In the genomic region with DNA sequence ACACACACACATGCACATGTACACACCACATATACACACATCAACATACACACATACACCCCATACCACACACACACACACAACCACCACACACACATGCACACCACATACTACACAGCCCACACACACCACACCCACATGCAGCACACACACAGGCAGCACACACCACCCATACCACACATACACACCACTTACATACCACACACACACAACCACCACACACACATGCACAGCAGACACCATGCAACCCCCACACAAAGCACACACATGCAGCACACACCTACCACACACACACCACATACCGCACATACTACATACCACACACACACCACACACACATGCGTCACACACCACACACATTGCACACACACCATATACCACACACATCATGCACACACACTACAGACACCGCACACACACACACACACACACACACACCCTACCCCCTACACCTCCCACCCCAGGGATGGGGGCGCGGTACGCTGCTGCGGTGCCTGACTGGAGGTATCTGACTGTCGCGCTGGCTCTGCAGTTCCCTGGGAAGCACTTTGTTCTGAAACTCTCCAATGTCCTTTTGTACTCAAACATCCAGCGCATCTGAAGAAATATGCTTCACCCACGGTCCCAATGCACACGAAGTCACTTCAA, we compare ENCODE assay signal across 15 cellular contexts. TPM values are rescaled to one million over a fixed set of nuclear protein-coding genes. Genes with fewer than 3 reads are reported as not detected.
A peak's percentile ranks its signal among the peaks of the same experiment; 100 is the strongest.
DNase-seq lines count a peak whose midpoint lies in the region; ATAC-seq and TF ChIP-seq lines count a peak whose summit lies in the region.
"Had no signal": no experiment of that assay in that cellular context is flagged by ENCODE, and none has a peak within 500 bp of the region (broad histone marks: within the 10 kb centered on the region; RNA-seq: fewer than 3 reads in every experiment).

No MANE protein-coding gene starts in this region.

- peak overlapping the region; percentile 21 for H3K27ac Mint-ChIP-seq in activated naive CD8-positive, alpha-beta T cell treated with anti-CD3 and anti-CD28 coated beads, Interleukin-2, amount 10 ng/mL, durations not matched to agents 7 days and 5 days
- H3K27ac Mint-ChIP-seq in activated naive CD8-positive, alpha-beta T cell treated with anti-CD3 and anti-CD28 coated beads for 36 hours, result no peak overlapping the region

- in situ Hi-C loops in IMR-90 (cut with MboI; ENCODE audit: low sequenced_read_pairs), result no loop called here

- H3K18ac ChIP-seq in IMR-90 (ENCODE audit: low read depth, low read length) (no peak overlapping the region), mesenchymal stem cell (ENCODE audit: low read depth in 1 of 2, low read length in 2 of 2) (no peak overlapping the region)

- no TSS peak for BruUV-seq in IMR-90 (replicated peaks; lab: Mats Ljungman, UMichigan)

- H3K27me3 ChIP-seq in IMR-90 (ENCODE audit: control insufficient read depth, insufficient read depth, low read length) (no peaks in the 10 kb centered on the region), mesenchymal stem cell (ENCODE audit: control insufficient read depth in 1 of 2, insufficient read depth in 1 of 2, low read length in 2 of 2) (peaks cover 0 to 40% of the 10 kb centered on the region in 2 experiments)

- H3K9me3 ChIP-seq in IMR-90 (ENCODE audit: control insufficient read depth, insufficient read depth, low read length) (peaks cover 6% of the 10 kb centered on the region; the same call in 1 of the 2 replicates), mesenchymal stem cell (ENCODE audit: control insufficient read depth, low read length) (no peaks in the 10 kb centered on the region)

- H3K9ac ChIP-seq in IMR-90 (ENCODE audit: low read depth, low read length), result no peak overlapping the region
- H3K9ac ChIP-seq in mesenchymal stem cell (ENCODE audit: low read length), result no peak overlapping the region

- H3K79me1 ChIP-seq in IMR-90 (ENCODE audit: low read depth in 1 of 2, low read length in 2 of 2), result no peaks in the 10 kb centered on the region
- no peaks in the 10 kb centered on the region for H3K79me1 ChIP-seq in mesenchymal stem cell (replicated peaks; ENCODE audit: low read length, poor library complexity, severe bottlenecking)

- DNase-seq in activated naive CD8-positive, alpha-beta T cell treated with anti-CD3 and anti-CD28 coated beads, Interleukin-2, amount 10 ng/mL, durations not matched to agents 7 days and 5 days, result no peak
- DNase-seq in activated naive CD8-positive, alpha-beta T cell treated with anti-CD3 and anti-CD28 coated beads for 36 hours, result no peak
- DNase-seq in IMR-90, result no peak
- DNase-seq in mesenchymal stem cell, result no peak
- DNase-seq in ureter (ENCODE audit: low spot score), result peak; percentile 12
- DNase-seq in AG20443 (ENCODE audit: low spot score), result no peak
- DNase-seq: COR-L47, Kasumi-1, MM.1S, NCI-H1092 treated with DMSO at 0.1 percent for 48 hours, NCI-H2081 treated with DMSO at 0.1 percent for 48 hours, NCI-H510A, NCI-H774 had no signal

- H2BK5ac ChIP-seq in IMR-90 (ENCODE audit: low read depth, low read length, poor library complexity, severe bottlenecking), result peak overlapping the region; percentile 54
- H2BK5ac ChIP-seq in mesenchymal stem cell (ENCODE audit: low read depth, low read length, poor library complexity, severe bottlenecking), result no peak overlapping the region

- H3K4me3 ChIP-seq in IMR-90 (ENCODE audit: insufficient read depth, low read depth, low read length), result no peak overlapping the region
- H3K4me3 ChIP-seq in mesenchymal stem cell (ENCODE audit: insufficient read depth in 1 of 2, low read depth in 1 of 2, low read length in 2 of 2), result no peak overlapping the region

- no peak overlapping the region for H4K5ac ChIP-seq in IMR-90 (ENCODE audit: low read depth, low read length)

- ATAC-seq in activated naive CD8-positive, alpha-beta T cell treated with anti-CD3 and anti-CD28 coated beads, Interleukin-2, amount 10 ng/mL, durations not matched to agents 7 days and 5 days (ENCODE audit: low read depth), result peak; percentile 34
- ATAC-seq in IMR-90 (ENCODE audit: low read depth) (no peak), GM21447 (IDR thresholded peaks at IDR 0.05; ENCODE audit: unreplicated experiment) (no peak)

- H2AK5ac ChIP-seq in IMR-90 (ENCODE audit: low read depth, low read length) (no peak overlapping the region), mesenchymal stem cell (ENCODE audit: low read length, severe bottlenecking) (no peak overlapping the region)

- TF ChIP-seq CTCF in IMR-90 (conservative IDR thresholded peaks at IDR 0.05; ENCODE audit: low read depth, low read length), result no peak

- H2BK12ac ChIP-seq in mesenchymal stem cell (ENCODE audit: low read length in 2 of 2), result no peak overlapping the region

- H3K36me3 ChIP-seq in IMR-90 (ENCODE audit: control insufficient read depth, insufficient read depth, low read length) (no peaks in the 10 kb centered on the region), mesenchymal stem cell (ENCODE audit: control insufficient read depth in 1 of 2, insufficient read depth in 2 of 2, low read depth in 1 of 2, low read length in 2 of 2) (no peaks in the 10 kb centered on the region)

- H3K23ac ChIP-seq in IMR-90 (ENCODE audit: low read depth, low read length) (no peak overlapping the region), mesenchymal stem cell (ENCODE audit: low read length in 2 of 2) (no peak overlapping the region)

- dilution Hi-C loops in IMR-90 (cut with HindIII; ENCODE audit: low sequenced_read_pairs, unreplicated experiment), result no loop called here

- H3K14ac ChIP-seq in IMR-90 (replicated peaks; ENCODE audit: low read depth, low read length) (no peak overlapping the region), mesenchymal stem cell (ENCODE audit: low read length in 2 of 2) (no peak overlapping the region)

- H3K56ac ChIP-seq in IMR-90 (ENCODE audit: extremely low read depth, insufficient read depth, low read length), result no peak overlapping the region

- H3K4me1 Mint-ChIP-seq in activated naive CD8-positive, alpha-beta T cell treated with anti-CD3 and anti-CD28 coated beads, Interleukin-2, amount 10 ng/mL, durations not matched to agents 7 days and 5 days, result peaks cover 5% of the 10 kb centered on the region
- no peaks in the 10 kb centered on the region for H3K4me1 Mint-ChIP-seq in activated naive CD8-positive, alpha-beta T cell treated with anti-CD3 and anti-CD28 coated beads for 36 hours

- H3K4me2 ChIP-seq in IMR-90 (ENCODE audit: low read depth, low read length) (no peak overlapping the region), mesenchymal stem cell (ENCODE audit: low read length, poor library complexity, severe bottlenecking) (no peak overlapping the region)

- WGBS in IMR-90 (ENCODE audit: extremely low coverage in 2 of 2, insufficient read length in 1 of 2), 2 experiments, result 76% methylated on average over 8 of the region's 12 CpGs; no CpG with 5 or more reads in 1 of the 2 experiments
- WGBS in mesenchymal stem cell, result 89% methylated on average over 12 of the region's 12 CpGs

- no peak overlapping the region for H2BK15ac ChIP-seq in IMR-90 (ENCODE audit: low read depth, low read length)
- H2BK15ac ChIP-seq in mesenchymal stem cell (ENCODE audit: low read depth, poor library complexity, severe bottlenecking), result no peak overlapping the region

- TF ChIP-seq RAD21 in IMR-90 (IDR thresholded peaks at IDR 0.05; ENCODE audit: low read length), result no peak

- TF ChIP-seq POLR2A in IMR-90 (IDR thresholded peaks at IDR 0.05; ENCODE audit: low read depth, low read length), result no peak

- POLR2A ChIA-PET in activated naive CD8-positive, alpha-beta T cell treated with anti-CD3 and anti-CD28 coated beads, Interleukin-2, amount 10 ng/mL, durations not matched to agents 7 days and 5 days (lab: Charles Lee), result no interaction called here
- POLR2A ChIA-PET in IMR-90 (lab: Charles Lee; ENCODE audit: unreplicated experiment), result no interaction called here

- H2BK120ac ChIP-seq in IMR-90 (ENCODE audit: low read depth, low read length) (no peak overlapping the region), mesenchymal stem cell (ENCODE audit: low read depth, low read length) (no peak overlapping the region)

- peak overlapping the region; percentile 58 for H2AFZ ChIP-seq in IMR-90 (replicated peaks; ENCODE audit: low read length, poor library complexity)
- H2AFZ ChIP-seq in mesenchymal stem cell (ENCODE audit: low read depth, low read length), result no peak overlapping the region

- H4K8ac ChIP-seq in IMR-90 (ENCODE audit: low read depth in 2 of 2, low read length in 2 of 2) (no peak overlapping the region), mesenchymal stem cell (ENCODE audit: low read length) (no peak overlapping the region)

- no peaks in the 10 kb centered on the region for H3K36me3 Mint-ChIP-seq in activated naive CD8-positive, alpha-beta T cell treated with anti-CD3 and anti-CD28 coated beads, Interleukin-2, amount 10 ng/mL, durations not matched to agents 7 days and 5 days
- no peaks in the 10 kb centered on the region for H3K36me3 Mint-ChIP-seq in activated naive CD8-positive, alpha-beta T cell treated with anti-CD3 and anti-CD28 coated beads for 36 hours

- H2AK9ac ChIP-seq in IMR-90 (replicated peaks; ENCODE audit: low read depth, low read length, poor library complexity), result no peak overlapping the region

- no peaks in the 10 kb centered on the region for H4K20me1 ChIP-seq in IMR-90 (ENCODE audit: insufficient read depth, low read length)

- intact Hi-C loops in IMR-90 (cut with micrococcal nuclease), result no loop called here

- H2BK20ac ChIP-seq in IMR-90 (ENCODE audit: low read depth, low read length), result no peak overlapping the region

- peaks cover 4% of the 10 kb centered on the region for H3K9me3 Mint-ChIP-seq in activated naive CD8-positive, alpha-beta T cell treated with anti-CD3 and anti-CD28 coated beads, Interleukin-2, amount 10 ng/mL, durations not matched to agents 7 days and 5 days
- H3K9me3 Mint-ChIP-seq in activated naive CD8-positive, alpha-beta T cell treated with anti-CD3 and anti-CD28 coated beads for 36 hours, result no peaks in the 10 kb centered on the region

- H3K27me3 Mint-ChIP-seq in activated naive CD8-positive, alpha-beta T cell treated with anti-CD3 and anti-CD28 coated beads, Interleukin-2, amount 10 ng/mL, durations not matched to agents 7 days and 5 days, result no peaks in the 10 kb centered on the region
- peaks cover 2% of the 10 kb centered on the region for H3K27me3 Mint-ChIP-seq in activated naive CD8-positive, alpha-beta T cell treated with anti-CD3 and anti-CD28 coated beads for 36 hours

- H3K4me3 Mint-ChIP-seq in activated naive CD8-positive, alpha-beta T cell treated with anti-CD3 and anti-CD28 coated beads, Interleukin-2, amount 10 ng/mL, durations not matched to agents 7 days and 5 days, result no peak overlapping the region
- H3K4me3 Mint-ChIP-seq in activated naive CD8-positive, alpha-beta T cell treated with anti-CD3 and anti-CD28 coated beads for 36 hours, result no peak overlapping the region

- H3K4ac ChIP-seq in IMR-90 (ENCODE audit: low read depth, low read length), result no peak overlapping the region
- no peak overlapping the region for H3K4ac ChIP-seq in mesenchymal stem cell (ENCODE audit: low read depth in 1 of 2, low read length in 2 of 2)

- no peak overlapping the region for H4K91ac ChIP-seq in IMR-90 (ENCODE audit: insufficient read depth, low read depth, low read length)
- H4K91ac ChIP-seq in mesenchymal stem cell (ENCODE audit: low read length), result peak overlapping the region; percentile 49

- H3K9me1 ChIP-seq in IMR-90 (ENCODE audit: insufficient read depth, low read length), result no peaks in the 10 kb centered on the region

- CTCF ChIA-PET in IMR-90 (lab: Yijun Ruan, JAX), result no interaction called here

- H3K4me1 ChIP-seq in IMR-90 (ENCODE audit: control insufficient read depth, insufficient read depth, low read length), result no peaks in the 10 kb centered on the region
- H3K4me1 ChIP-seq in mesenchymal stem cell (ENCODE audit: control insufficient read depth, insufficient read depth, low read depth, low read length), result no peaks in the 10 kb centered on the region

- H3K27ac ChIP-seq in IMR-90 (ENCODE audit: insufficient read depth, low read length) (no peak overlapping the region), mesenchymal stem cell (ENCODE audit: low read length, poor library complexity, severe bottlenecking) (no peak overlapping the region)

RNA-seq across cellular contexts. Expression of gene TRPV6, which starts 5.4 kb away (rescaled TPM):
- not detected for total RNA-seq in activated naive CD8-positive, alpha-beta T cell treated with anti-CD3 and anti-CD28 coated beads, Interleukin-2, amount 10 ng/mL, durations not matched to agents 7 days and 5 days
- total RNA-seq in activated naive CD8-positive, alpha-beta T cell treated with anti-CD3 and anti-CD28 coated beads for 36 hours, result not detected
- not detected in 2 replicates for total RNA-seq in IMR-90 (2012; rRNA removed)
- 0.03 TPM in 1 of 2 replicates, not detected in the other for polyA plus RNA-seq in IMR-90 (2012; rRNA removed)
- polyA plus RNA-seq in IMR-90 (2012; cell fraction: cytosol; rRNA removed), result not detected in 2 replicates
- polyA plus RNA-seq in IMR-90 (2012; cell fraction: nucleus; rRNA removed; ENCODE audit: low replicate concordance), result 0.02 TPM in 1 of 2 replicates, not detected in the other
- not detected for polyA plus RNA-seq in mesenchymal stem cell (2013, experiment 1 of 2)
- not detected for polyA plus RNA-seq in mesenchymal stem cell (2013, experiment 2 of 2)
- 27.7 TPM for total RNA-seq in ureter
- total RNA-seq: H4 had no signal

RNA-seq across cellular contexts. Expression of gene EPHB6, which starts 36.1 kb away (rescaled TPM):
- total RNA-seq in activated naive CD8-positive, alpha-beta T cell treated with anti-CD3 and anti-CD28 coated beads, Interleukin-2, amount 10 ng/mL, durations not matched to agents 7 days and 5 days, result 10 to 100 TPM; 20.1 to 25.2 TPM
- total RNA-seq in activated naive CD8-positive, alpha-beta T cell treated with anti-CD3 and anti-CD28 coated beads for 36 hours, result 10 to 100 TPM in 1 of 2 experiments, 1 to 10 TPM in 1; 9.0 to 10.0 TPM
- under 0.01 TPM in 2 replicates for total RNA-seq in IMR-90 (2012; rRNA removed)
- 0.60 and 0.75 TPM in 2 replicates for polyA plus RNA-seq in IMR-90 (2012; rRNA removed)
- polyA plus RNA-seq in IMR-90 (2012; cell fraction: cytosol; rRNA removed), result 0.45 and 0.99 TPM in 2 replicates
- 0.77 and 1.9 TPM in 2 replicates for polyA plus RNA-seq in IMR-90 (2012; cell fraction: nucleus; rRNA removed; ENCODE audit: low replicate concordance)
- 0.33 TPM for polyA plus RNA-seq in mesenchymal stem cell (2013, experiment 1 of 2)
- 0.67 TPM for polyA plus RNA-seq in mesenchymal stem cell (2013, experiment 2 of 2)
- total RNA-seq in ureter, result 55.9 TPM

RNA-seq across cellular contexts. Expression of gene TRPV5, which starts 42.6 kb away (rescaled TPM):
- total RNA-seq in activated naive CD8-positive, alpha-beta T cell treated with anti-CD3 and anti-CD28 coated beads, Interleukin-2, amount 10 ng/mL, durations not matched to agents 7 days and 5 days, result not detected
- not detected for total RNA-seq in activated naive CD8-positive, alpha-beta T cell treated with anti-CD3 and anti-CD28 coated beads for 36 hours
- not detected in 2 replicates for total RNA-seq in IMR-90 (2012; rRNA removed)
- polyA plus RNA-seq in IMR-90 (2012; rRNA removed), result not detected in 2 replicates
- not detected in 2 replicates for polyA plus RNA-seq in IMR-90 (2012; cell fraction: cytosol; rRNA removed)
- polyA plus RNA-seq in IMR-90 (2012; cell fraction: nucleus; rRNA removed; ENCODE audit: low replicate concordance), result not detected in 2 replicates
- not detected for polyA plus RNA-seq in mesenchymal stem cell (2013, experiment 1 of 2)
- polyA plus RNA-seq in mesenchymal stem cell (2013, experiment 2 of 2), result not detected
- not detected for total RNA-seq in ureter
- total RNA-seq: H4 had no signal

RNA-seq across cellular contexts. Expression of gene LLCFC1, which starts 48.3 kb away (rescaled TPM):
- total RNA-seq in activated naive CD8-positive, alpha-beta T cell treated with anti-CD3 and anti-CD28 coated beads, Interleukin-2, amount 10 ng/mL, durations not matched to agents 7 days and 5 days, result not detected
- total RNA-seq in activated naive CD8-positive, alpha-beta T cell treated with anti-CD3 and anti-CD28 coated beads for 36 hours, result not detected
- total RNA-seq in IMR-90 (2012; rRNA removed), result not detected in 2 replicates
- not detected in 2 replicates for polyA plus RNA-seq in IMR-90 (2012; rRNA removed)
- polyA plus RNA-seq in IMR-90 (2012; cell fraction: cytosol; rRNA removed), result not detected in 2 replicates
- not detected in 2 replicates for polyA plus RNA-seq in IMR-90 (2012; cell fraction: nucleus; rRNA removed; ENCODE audit: low replicate concordance)
- not detected for polyA plus RNA-seq in mesenchymal stem cell (2013, experiment 1 of 2)
- polyA plus RNA-seq in mesenchymal stem cell (2013, experiment 2 of 2), result not detected
- total RNA-seq in ureter, result not detected
- total RNA-seq: H4 had no signal

Comparison
In these comparisons a context has a peak if more than half of its experiments do, and no peak if none do; other contexts are left out.
1. RNA of gene TRPV6, which starts 5.4 kb away (total RNA-seq): 27.7 TPM in ureter (single experiment); not detected in activated naive CD8-positive, alpha-beta T cell treated with anti-CD3 and anti-CD28 coated beads, Interleukin-2, amount 10 ng/mL, durations not matched to agents 7 days and 5 days, not detected in activated naive CD8-positive, alpha-beta T cell treated with anti-CD3 and anti-CD28 coated beads for 36 hours and not detected in IMR-90; every median in the first group is over 10 times any median in the second.